10 cellular contexts compared by ENCODE assay signal in genomic region chr1:12196641-12197482, GRCh38. TPM values are rescaled to one million over a fixed set of nuclear protein-coding genes. Genes with fewer than 3 reads are reported as not detected.
DNase-seq lines count a peak whose midpoint lies in the region; ATAC-seq and TF ChIP-seq lines count a peak whose summit lies in the region.
"Had no signal": no experiment of that assay in that cellular context is flagged by ENCODE, and none has a peak within 500 bp of the region (broad histone marks: within the 10 kb centered on the region; RNA-seq: fewer than 3 reads in every experiment).

No MANE protein-coding gene starts in this region.

- H3K4me3 ChIP-seq in NT2/D1 (ENCODE audit: insufficient read length, low read depth) = no peak overlapping the region
- no peak overlapping the region for H3K4me3 ChIP-seq in heart left ventricle
- no peak overlapping the region for H3K4me3 ChIP-seq in tibial nerve

- 76 to 83% (median 76%) methylated on average over 20 of the region's 20 CpGs for WGBS in heart left ventricle, 4 donors
- 72 to 77% methylated on average over 20 of the region's 20 CpGs for WGBS in tibial nerve, 2 donors

- H3K27ac Mint-ChIP-seq in activated T-cell treated with anti-CD3 and anti-CD28 coated beads, Interleukin-2, amount 50 U/mL, for 24 hours = peak overlapping the region; percentile 68
- no peak overlapping the region for H3K27ac Mint-ChIP-seq in Calu3 (ENCODE audit: unreplicated experiment)

- peaks cover 63% of the 10 kb centered on the region for H3K4me1 Mint-ChIP-seq in activated T-cell treated with anti-CD3 and anti-CD28 coated beads, Interleukin-2, amount 50 U/mL, for 24 hours (ENCODE audit: low read depth)
- no peaks in the 10 kb centered on the region for H3K4me1 Mint-ChIP-seq in Calu3 (ENCODE audit: low read depth, unreplicated experiment)

- CTCF ChIA-PET in Calu3 (lab: Charles Lee) = interaction anchor here (0.5 kb wide), 1 partner anchor 117 kb away, joined by 3 read pairs; no protein-coding TSS in a partner anchor

- peaks cover 16% of the 10 kb centered on the region for H3K4me1 ChIP-seq in NT2/D1 (ENCODE audit: insufficient read depth, insufficient read length)
- peaks cover 0 to 52% (median 0%) of the 10 kb centered on the region in 12 donors for H3K4me1 ChIP-seq in heart left ventricle
- H3K4me1 ChIP-seq in tibial nerve = peaks cover 0 to 13% (median 0%) of the 10 kb centered on the region in 4 donors
- H3K4me1 ChIP-seq: Caco-2 had no signal

- TF ChIP-seq CTCF in heart left ventricle (IDR thresholded peaks at IDR 0.05) (peak in 1 of 12 donors; percentile 17), tibial nerve (IDR thresholded peaks at IDR 0.05) (peak in 1 of 5 experiments; percentile 23), Calu3 (IDR thresholded peaks at IDR 0.05; ENCODE audit: unreplicated experiment) (no peak)

- H3K9ac ChIP-seq in NT2/D1 (ENCODE audit: insufficient read length, low read depth) = peak overlapping the region; percentile 50

- DNase-seq in activated T-cell treated with anti-CD3 and anti-CD28 coated beads, Interleukin-2, amount 50 U/mL, for 24 hours = no peak
- DNase-seq in activated T-cell treated with anti-CD3 and anti-CD28 coated beads for 4 hours = no peak
- no peak for DNase-seq in NT2/D1 (ENCODE audit: low read depth, low spot score)
- peak in 2 of 5 donors; percentile 61 to 70 for DNase-seq in heart left ventricle
- DNase-seq in tibial nerve (ENCODE audit: low spot score in 2 of 2) = peak; percentile 35
- no peak for DNase-seq in mucosa of gallbladder (ENCODE audit: low spot score)
- DNase-seq in Calu3 = no peak

- ATAC-seq in heart left ventricle = peak in 3 of 4 donors; percentile 69 to 73 (median 72)
- ATAC-seq in HG03280 (IDR thresholded peaks at IDR 0.05; ENCODE audit: unreplicated experiment) = no peak

- peak overlapping the region in 1 of 12 donors; percentile 45 for H3K27ac ChIP-seq in heart left ventricle
- peak overlapping the region in 2 of 4 donors; percentile 36 to 67 for H3K27ac ChIP-seq in tibial nerve

- no peak overlapping the region for H3K4me3 Mint-ChIP-seq in activated T-cell treated with anti-CD3 and anti-CD28 coated beads, Interleukin-2, amount 50 U/mL, for 24 hours
- no peak overlapping the region for H3K4me3 Mint-ChIP-seq in Calu3 (ENCODE audit: low read depth, unreplicated experiment)

- TF ChIP-seq POLR2A in heart left ventricle (IDR thresholded peaks at IDR 0.05) (no peak), tibial nerve (IDR thresholded peaks at IDR 0.05) (no peak)

- peaks cover 9% of the 10 kb centered on the region for H3K36me3 ChIP-seq in NT2/D1 (ENCODE audit: insufficient read depth, insufficient read length, low read length)
- H3K36me3 ChIP-seq in heart left ventricle = peaks cover 0 to 93% (median 51%) of the 10 kb centered on the region in 9 donors
- H3K36me3 ChIP-seq in tibial nerve = peaks cover 0 to 64% (median 7%) of the 10 kb centered on the region in 3 donors

- H3K27me3 ChIP-seq in NT2/D1 (ENCODE audit: insufficient read depth, insufficient read length) (no peaks in the 10 kb centered on the region), heart left ventricle (no peaks in the 10 kb centered on the region), tibial nerve (no peaks in the 10 kb centered on the region)

- intact Hi-C loops in heart left ventricle (cut with DNase I) = no loop called here
- intact Hi-C loops in Calu3 (cut with micrococcal nuclease; ENCODE audit: unreplicated experiment) = no loop called here

- TF ChIP-seq EP300 in tibial nerve (IDR thresholded peaks at IDR 0.05) = peak in 1 of 2 donors; percentile 67

- no TSS peak for BruUV-seq in Calu3 (replicated peaks; lab: Mats Ljungman, UMichigan)

- H3K27me3 Mint-ChIP-seq in activated T-cell treated with anti-CD3 and anti-CD28 coated beads, Interleukin-2, amount 50 U/mL, for 24 hours = no peaks in the 10 kb centered on the region
- no peaks in the 10 kb centered on the region for H3K27me3 Mint-ChIP-seq in Calu3 (ENCODE audit: unreplicated experiment)

- H3K9me3 ChIP-seq in NT2/D1 (ENCODE audit: insufficient read depth, low read length) (no peaks in the 10 kb centered on the region), heart left ventricle (no peaks in the 10 kb centered on the region), tibial nerve (no peaks in the 10 kb centered on the region)
- H3K9me3 ChIP-seq: Caco-2 had no signal

- H3K36me3 Mint-ChIP-seq in activated T-cell treated with anti-CD3 and anti-CD28 coated beads, Interleukin-2, amount 50 U/mL, for 24 hours (ENCODE audit: low read depth) = peaks cover 95% of the 10 kb centered on the region
- H3K36me3 Mint-ChIP-seq in Calu3 (ENCODE audit: insufficient read depth, unreplicated experiment) = no peaks in the 10 kb centered on the region

- H3K9me3 Mint-ChIP-seq in activated T-cell treated with anti-CD3 and anti-CD28 coated beads, Interleukin-2, amount 50 U/mL, for 24 hours = no peaks in the 10 kb centered on the region
- H3K9me3 Mint-ChIP-seq in Calu3 (ENCODE audit: low read depth, unreplicated experiment) = no peaks in the 10 kb centered on the region

RNA-seq across cellular contexts. Expression of gene TNFRSF1B, which starts 30.1 kb away (rescaled TPM):
- total RNA-seq in heart left ventricle = 10 to 100 TPM; 11.2 to 71.0 (median 16.6) TPM
- 10 to 100 TPM in 1 of 2 donors, 1 to 10 TPM in 1; 8.6 to 14.9 TPM for polyA plus RNA-seq in heart left ventricle
- total RNA-seq in tibial nerve = 10 to 100 TPM; 27.4 to 62.1 (median 43.5) TPM
- total RNA-seq in mucosa of gallbladder = 50.4 TPM
- 1.3 and 2.9 TPM in 2 replicates for total RNA-seq in Calu3 (2022)
- total RNA-seq: MCF 10A had no signal

RNA-seq across cellular contexts. Expression of gene VPS13D, which starts 33.0 kb away (rescaled TPM):
- total RNA-seq in heart left ventricle (100 to 1,000 TPM in 4 of 9 donors, 10 to 100 TPM in 5; 74.3 to 301 (median 95.8) TPM), tibial nerve (100 to 1,000 TPM in 3 of 4 donors, 10 to 100 TPM in 1; 99.2 to 132 (median 110) TPM), mucosa of gallbladder (69.0 TPM), Calu3 (2022) (30.6 and 33.1 TPM in 2 replicates)
- 10 to 100 TPM; 32.1 to 84.8 TPM for polyA plus RNA-seq in heart left ventricle

Comparison
In these comparisons a context has a peak if more than half of its experiments do, and no peak if none do; other contexts are left out.
1. DNase-seq: peak in tibial nerve (2 of 2); none in activated T-cell treated with anti-CD3 and anti-CD28 coated beads, Interleukin-2, amount 50 U/mL, for 24 hours (single experiment), activated T-cell treated with anti-CD3 and anti-CD28 coated beads for 4 hours (single experiment), NT2/D1 (single experiment), mucosa of gallbladder (single experiment) and Calu3 (single experiment).